Comparison of ENCODE assay signal across 18 cellular contexts in the genomic region with DNA sequence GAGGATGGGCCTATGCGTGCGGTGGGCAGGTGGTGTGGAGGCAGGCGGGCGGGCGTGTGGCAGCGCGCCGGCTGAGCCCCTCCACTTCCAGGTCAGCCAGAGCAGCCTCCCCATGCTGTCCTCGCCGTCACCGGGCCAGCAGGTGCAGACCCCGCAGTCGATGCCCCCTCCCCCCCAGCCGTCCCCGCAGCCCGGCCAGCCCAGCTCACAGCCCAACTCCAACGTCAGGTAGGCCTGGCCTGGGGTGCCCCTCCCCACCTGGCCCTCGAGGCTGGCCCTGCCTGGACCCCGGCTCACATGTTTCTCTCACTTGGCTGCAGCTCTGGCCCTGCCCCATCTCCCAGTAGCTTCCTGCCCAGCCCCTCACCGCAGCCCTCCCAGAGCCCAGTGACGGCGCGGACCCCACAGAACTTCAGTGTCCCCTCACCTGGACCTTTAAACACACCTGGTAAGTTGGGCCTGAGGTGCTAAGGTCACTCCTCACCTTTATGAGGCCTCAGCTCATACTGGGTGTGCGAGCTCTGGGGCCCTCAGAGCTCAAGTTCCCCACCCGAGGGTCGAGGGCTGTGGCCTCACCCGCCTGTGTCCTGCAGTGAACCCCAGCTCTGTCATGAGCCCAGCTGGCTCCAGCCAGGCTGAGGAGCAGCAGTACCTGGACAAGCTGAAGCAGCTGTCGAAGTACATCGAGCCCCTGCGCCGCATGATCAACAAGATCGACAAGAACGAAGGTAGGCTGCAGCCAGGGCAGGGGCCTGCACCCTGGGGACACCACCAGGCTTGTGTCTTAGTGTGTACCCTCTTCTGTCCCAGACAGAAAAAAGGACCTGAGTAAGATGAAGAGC.
DNase-seq lines count a peak whose midpoint lies in the region; ATAC-seq and TF ChIP-seq lines count a peak whose summit lies in the region.
"Had no signal": no experiment of that assay in that cellular context is flagged by ENCODE, and none has a peak within 500 bp of the region (broad histone marks: within the 10 kb centered on the region; RNA-seq: fewer than 3 reads in every experiment).

No MANE protein-coding gene starts in this region.

- no peak overlapping the region for H3K27ac Mint-ChIP-seq in activated T-cell treated with anti-CD3 and anti-CD28 coated beads, Interleukin-2, amount 50 U/mL, for 24 hours
- H3K27ac Mint-ChIP-seq in activated T-cell treated with anti-CD3 and anti-CD28 coated beads, Interleukin-2, amount 50 U/mL, for 72 hours: no peak overlapping the region
- H3K27ac Mint-ChIP-seq in CD4-positive, alpha-beta T cell: peak overlapping the region; percentile 44
- peak overlapping the region; percentile 73 for H3K27ac Mint-ChIP-seq in central memory CD8-positive, alpha-beta T cell (ENCODE audit: low read depth)
- H3K27ac Mint-ChIP-seq: B cell had no signal

- H3K27me3 ChIP-seq in CD4-positive, alpha-beta T cell (ENCODE audit: control insufficient read depth, insufficient read depth, low read length): no peaks in the 10 kb centered on the region
- H3K27me3 ChIP-seq in lower lobe of right lung (ENCODE audit: low read depth) (no peaks in the 10 kb centered on the region), breast epithelium (no peaks in the 10 kb centered on the region)

- no peak overlapping the region for H3K4me3 Mint-ChIP-seq in activated T-cell treated with anti-CD3 and anti-CD28 coated beads, Interleukin-2, amount 50 U/mL, for 24 hours
- H3K4me3 Mint-ChIP-seq in activated T-cell treated with anti-CD3 and anti-CD28 coated beads, Interleukin-2, amount 50 U/mL, for 72 hours: no peak overlapping the region
- H3K4me3 Mint-ChIP-seq in CD4-positive, alpha-beta T cell: no peak overlapping the region
- no peak overlapping the region for H3K4me3 Mint-ChIP-seq in central memory CD8-positive, alpha-beta T cell
- H3K4me3 Mint-ChIP-seq: B cell had no signal

- H3K9me3 ChIP-seq in CD4-positive, alpha-beta T cell (ENCODE audit: control insufficient read depth, low read length): no peaks in the 10 kb centered on the region
- no peaks in the 10 kb centered on the region for H3K9me3 ChIP-seq in lower lobe of right lung
- H3K9me3 ChIP-seq in breast epithelium: no peaks in the 10 kb centered on the region

- H3K4me1 Mint-ChIP-seq in activated T-cell treated with anti-CD3 and anti-CD28 coated beads, Interleukin-2, amount 50 U/mL, for 24 hours (ENCODE audit: low read depth): peaks cover 23% of the 10 kb centered on the region
- no peaks in the 10 kb centered on the region for H3K4me1 Mint-ChIP-seq in activated T-cell treated with anti-CD3 and anti-CD28 coated beads, Interleukin-2, amount 50 U/mL, for 72 hours (ENCODE audit: low read depth)
- H3K4me1 Mint-ChIP-seq in CD4-positive, alpha-beta T cell (ENCODE audit: low read depth): peaks cover 36% of the 10 kb centered on the region
- peaks cover 12% of the 10 kb centered on the region for H3K4me1 Mint-ChIP-seq in central memory CD8-positive, alpha-beta T cell
- H3K4me1 Mint-ChIP-seq: B cell had no signal

- CTCF ChIA-PET in CD4-positive, alpha-beta T cell (lab: Charles Lee): interaction anchor here (0.6 to 1.0 kb wide), 2 partner anchors 23 to 164 kb away, joined by 3 to 4 read pairs; no protein-coding TSS in a partner anchor

- H3K4me3 ChIP-seq in lower lobe of right lung (no peak overlapping the region), breast epithelium (no peak overlapping the region)

- no peak for ATAC-seq in activated T-cell treated with anti-CD3 and anti-CD28 coated beads, Interleukin-2, amount 50 U/mL, for 72 hours (replicated peaks in 1 of 2)
- no peak for ATAC-seq in CD4-positive, alpha-beta T cell (ENCODE audit: poor library complexity)
- ATAC-seq in central memory CD8-positive, alpha-beta T cell (replicated peaks; ENCODE audit: extremely low read depth, poor library complexity, severe bottlenecking): no peak
- ATAC-seq in lower lobe of right lung (no peak), HG03095 (IDR thresholded peaks at IDR 0.05; ENCODE audit: unreplicated experiment) (no peak), HG03159 (IDR thresholded peaks at IDR 0.05; ENCODE audit: unreplicated experiment) (no peak)

- H3K9me3 Mint-ChIP-seq in activated T-cell treated with anti-CD3 and anti-CD28 coated beads, Interleukin-2, amount 50 U/mL, for 24 hours: no peaks in the 10 kb centered on the region
- no peaks in the 10 kb centered on the region for H3K9me3 Mint-ChIP-seq in activated T-cell treated with anti-CD3 and anti-CD28 coated beads, Interleukin-2, amount 50 U/mL, for 72 hours
- H3K9me3 Mint-ChIP-seq in CD4-positive, alpha-beta T cell: no peaks in the 10 kb centered on the region
- H3K9me3 Mint-ChIP-seq in central memory CD8-positive, alpha-beta T cell: no peaks in the 10 kb centered on the region

- no peak for TF ChIP-seq CTCF in CD4-positive, alpha-beta T cell (IDR thresholded peaks at IDR 0.05)
- TF ChIP-seq CTCF in lower lobe of right lung (IDR thresholded peaks at IDR 0.05) (no peak), breast epithelium (IDR thresholded peaks at IDR 0.05) (no peak)

- intact Hi-C loops in CD4-positive, alpha-beta T cell (cut with DNase I, micrococcal nuclease): no loop called here
- intact Hi-C loops in lower lobe of right lung (cut with DNase I) (no loop called here), breast epithelium (cut with DNase I; ENCODE audit: low total_unique reads) (no loop called here)

- no peak overlapping the region for H3K27ac ChIP-seq in CD4-positive, alpha-beta T cell (ENCODE audit: low read depth, low read length)
- no peak overlapping the region for H3K27ac ChIP-seq in lower lobe of right lung
- no peak overlapping the region for H3K27ac ChIP-seq in breast epithelium
- H3K27ac ChIP-seq: KMS-11 had no signal

- H3K36me3 ChIP-seq in lower lobe of right lung (peaks cover 94% of the 10 kb centered on the region), breast epithelium (peaks cover 17% of the 10 kb centered on the region)

- H3K4me1 ChIP-seq in lower lobe of right lung (peaks cover 18% of the 10 kb centered on the region), breast epithelium (no peaks in the 10 kb centered on the region)

- no peak for TF ChIP-seq POLR2A in breast epithelium (IDR thresholded peaks at IDR 0.05)

- POLR2A ChIA-PET in CD4-positive, alpha-beta T cell (lab: Charles Lee): no interaction called here

- no peaks in the 10 kb centered on the region for H3K27me3 Mint-ChIP-seq in activated T-cell treated with anti-CD3 and anti-CD28 coated beads, Interleukin-2, amount 50 U/mL, for 24 hours
- no peaks in the 10 kb centered on the region for H3K27me3 Mint-ChIP-seq in activated T-cell treated with anti-CD3 and anti-CD28 coated beads, Interleukin-2, amount 50 U/mL, for 72 hours (ENCODE audit: low read depth)
- H3K27me3 Mint-ChIP-seq in CD4-positive, alpha-beta T cell: no peaks in the 10 kb centered on the region
- H3K27me3 Mint-ChIP-seq in central memory CD8-positive, alpha-beta T cell: no peaks in the 10 kb centered on the region
- H3K27me3 Mint-ChIP-seq: B cell had no signal

- DNase-seq in activated T-cell treated with anti-CD3 and anti-CD28 coated beads, Interleukin-2, amount 50 U/mL, for 24 hours: peak; percentile 19
- no peak for DNase-seq in activated T-cell treated with anti-CD3 and anti-CD28 coated beads, Interleukin-2, amount 50 U/mL, for 72 hours
- DNase-seq in CD4-positive, alpha-beta T cell: no peak
- no peak for DNase-seq in central memory CD8-positive, alpha-beta T cell (ENCODE audit: low spot score in 2 of 2)
- DNase-seq in lower lobe of right lung (peak; percentile 44), breast epithelium (ENCODE audit: low spot score in 2 of 2) (no peak)
- DNase-seq: COR-L47; DMS153; GF-D8; GOT3; MV-4-11; NCI-H748 treated with DMSO at 0.1 percent for 48 hours; NK-92 treated with Interleukin-12 subunit alpha and Interleukin-12 subunit beta, amount 100 ng/mL, for 24 hours; SIG-M5 had no signal

- peaks cover 93% of the 10 kb centered on the region for H3K36me3 Mint-ChIP-seq in activated T-cell treated with anti-CD3 and anti-CD28 coated beads, Interleukin-2, amount 50 U/mL, for 24 hours (ENCODE audit: low read depth)
- H3K36me3 Mint-ChIP-seq in activated T-cell treated with anti-CD3 and anti-CD28 coated beads, Interleukin-2, amount 50 U/mL, for 72 hours (ENCODE audit: insufficient read depth in 2 of 2): peaks cover 0 to 5% of the 10 kb centered on the region in 2 donors
- H3K36me3 Mint-ChIP-seq in CD4-positive, alpha-beta T cell (ENCODE audit: low read depth): peaks cover 92% of the 10 kb centered on the region
- H3K36me3 Mint-ChIP-seq in central memory CD8-positive, alpha-beta T cell (ENCODE audit: insufficient read depth): peaks cover 42% of the 10 kb centered on the region

Comparison
In these comparisons a context has a peak if more than half of its experiments do, and no peak if none do; other contexts are left out.
1. DNase-seq: peak in activated T-cell treated with anti-CD3 and anti-CD28 coated beads, Interleukin-2, amount 50 U/mL, for 24 hours (single experiment) and lower lobe of right lung (single experiment); none in activated T-cell treated with anti-CD3 and anti-CD28 coated beads, Interleukin-2, amount 50 U/mL, for 72 hours (0 of 2), CD4-positive, alpha-beta T cell (0 of 10), central memory CD8-positive, alpha-beta T cell (0 of 2) and breast epithelium (0 of 2).
2. H3K27ac Mint-ChIP-seq: peak in CD4-positive, alpha-beta T cell (single experiment) and central memory CD8-positive, alpha-beta T cell (single experiment); none in activated T-cell treated with anti-CD3 and anti-CD28 coated beads, Interleukin-2, amount 50 U/mL, for 24 hours (single experiment) and activated T-cell treated with anti-CD3 and anti-CD28 coated beads, Interleukin-2, amount 50 U/mL, for 72 hours (single experiment).